22 cellular contexts compared by ENCODE assay signal in the genomic region with DNA sequence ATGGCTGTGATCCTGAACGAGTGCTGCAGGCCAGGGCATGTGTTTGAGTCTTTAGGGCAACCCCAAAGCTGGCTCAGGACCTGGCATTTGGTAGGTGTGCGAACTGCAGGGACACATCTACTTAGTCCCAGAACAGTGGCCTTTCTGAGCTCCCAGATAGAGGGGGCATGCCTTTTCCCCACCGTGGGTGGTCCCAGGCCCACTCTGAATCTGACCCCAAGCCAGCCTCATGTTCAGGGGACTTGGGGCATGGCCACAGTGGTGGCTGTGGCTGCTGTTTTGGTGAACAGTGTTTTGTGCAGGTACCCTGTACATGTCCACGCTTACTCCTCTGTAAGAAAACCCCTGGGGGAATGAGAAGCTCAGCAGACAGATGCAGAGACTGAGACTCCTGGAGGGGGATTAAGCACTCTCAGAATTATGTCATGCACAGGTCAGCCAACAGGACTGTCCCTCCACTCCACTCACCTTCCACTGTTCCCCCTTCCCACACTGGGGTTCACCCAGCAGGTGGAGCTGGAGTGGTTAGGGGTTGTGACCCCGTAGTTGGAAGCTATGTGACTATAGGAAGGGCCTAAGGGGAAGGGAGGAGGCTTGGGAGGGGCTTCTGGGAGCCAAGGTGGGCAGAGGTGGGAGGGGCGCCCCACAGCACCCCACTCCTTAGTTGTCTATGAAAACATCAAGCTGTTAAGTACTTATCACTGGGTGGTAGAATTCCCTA. TPM values are rescaled to one million over a fixed set of nuclear protein-coding genes. Genes with fewer than 3 reads are reported as not detected.
DNase-seq lines count a peak whose midpoint lies in the region; ATAC-seq, FAIRE-seq and TF ChIP-seq lines count a peak whose summit lies in the region.
"Had no signal": no experiment of that assay in that cellular context is flagged by ENCODE, and none has a peak within 500 bp of the region (broad histone marks: within the 10 kb centered on the region; RNA-seq: fewer than 3 reads in every experiment).

No MANE protein-coding gene starts in this region.

- in situ Hi-C loops in mammary epithelial cell (cut with MboI; ENCODE audit: low sequenced_read_pairs in 2 of 2), result no loop called here
- in situ Hi-C loops in HepG2 (cut with HindIII; ENCODE audit: extremely low pct_ligation_motif_present, low pct_unique_long_range_greater_than_20kb), result no loop called here

- H3K9ac ChIP-seq in mammary epithelial cell (ENCODE audit: insufficient read depth, low read length) (no peak overlapping the region), HepG2 (ENCODE audit: insufficient read depth, low read depth, low read length) (no peak overlapping the region)

- no peaks in the 10 kb centered on the region for H3K36me3 Mint-ChIP-seq in MCF 10A (ENCODE audit: insufficient read depth, unreplicated experiment)
- 0 out of 2 replicates have a peak, but pooled peaks cover 3% of the 10 kb centered on the region for H3K36me3 Mint-ChIP-seq in WTC11
- H3K36me3 Mint-ChIP-seq: CD4-positive, alpha-beta memory T cell had no signal

- no peak overlapping the region for H3K4me3 ChIP-seq in mammary epithelial cell (replicated peaks in 1 of 3; ENCODE audit: insufficient read depth in 1 of 3, low read depth in 2 of 3, low read length in 3 of 3)
- H3K4me3 ChIP-seq in HepG2 (replicated peaks in 1 of 3; ENCODE audit: insufficient read depth in 1 of 3, low read depth in 2 of 3, low read length in 3 of 3), result no peak overlapping the region
- no peak overlapping the region for H3K4me3 ChIP-seq in upper lobe of right lung

- DNase-seq in mammary epithelial cell, result no peak
- no peak for DNase-seq in MCF 10A (ENCODE audit: unreplicated experiment)
- no peak for DNase-seq in WTC11 (ENCODE audit: low spot score)
- no peak for DNase-seq in HepG2 (ENCODE audit: low spot score)
- peak; percentile 33 for DNase-seq in upper lobe of right lung
- DNase-seq in D341Med (ENCODE audit: low spot score), result no peak
- DNase-seq: BE2C; Calu3; CD4-positive, alpha-beta memory T cell; DMS79; Kasumi-1; MM.1S; NCI-H1092; NCI-H146; NCI-H2029 treated with DMSO at 0.1 percent for 48 hours; NCI-H2171; OCI-M1; Right ventricle myocardium superior had no signal

- dilution Hi-C loops in mammary epithelial cell (cut with HindIII; ENCODE audit: low sequenced_read_pairs), result no loop called here

- H3K27ac ChIP-seq in mammary epithelial cell (ENCODE audit: insufficient read depth, low read depth, low read length) (no peak overlapping the region), HepG2 (ENCODE audit: extremely low read length, insufficient read depth, low read length) (no peak overlapping the region), upper lobe of right lung (no peak overlapping the region)

- H3K27me3 Mint-ChIP-seq in MCF 10A (ENCODE audit: insufficient read depth, unreplicated experiment) (no peaks in the 10 kb centered on the region), WTC11 (ENCODE audit: low read depth) (no peaks in the 10 kb centered on the region)
- H3K27me3 Mint-ChIP-seq: CD4-positive, alpha-beta memory T cell had no signal

- TF ChIP-seq POLR2A in HepG2 (IDR thresholded peaks at IDR 0.05; ENCODE audit: insufficient read depth in 1 of 2, low read depth in 2 of 2, low read length in 2 of 2), result no peak

- TF ChIP-seq CTCF in mammary epithelial cell (conservative IDR thresholded peaks at IDR 0.05 in 1 of 2, IDR thresholded peaks at IDR 0.05 in 1 of 2; ENCODE audit: extremely low read depth in 1 of 2, insufficient read depth in 1 of 2, low read depth in 1 of 2, low read length in 2 of 2), result peak in 1 of 2 donors; percentile 10
- TF ChIP-seq CTCF in MCF 10A (IDR thresholded peaks at IDR 0.05; ENCODE audit: unreplicated experiment), result no peak
- TF ChIP-seq CTCF in WTC11 (IDR thresholded peaks at IDR 0.05), result no peak
- TF ChIP-seq CTCF in HepG2 (CRISPR knock-in tag; IDR thresholded peaks at IDR 0.05), result no peak
- TF ChIP-seq CTCF in upper lobe of right lung (IDR thresholded peaks at IDR 0.05), result no peak

- peaks cover 6% of the 10 kb centered on the region for H3K4me1 Mint-ChIP-seq in MCF 10A (ENCODE audit: insufficient read depth, unreplicated experiment)
- peaks cover 5% of the 10 kb centered on the region; the same call in 1 of the 2 replicates for H3K4me1 Mint-ChIP-seq in WTC11

- TF ChIP-seq EP300 in HepG2 (IDR thresholded peaks at IDR 0.05; ENCODE audit: low read depth in 2 of 2, low read length in 2 of 2) (no peak), HepG2 (CRISPR knock-in tag; IDR thresholded peaks at IDR 0.05; ENCODE audit: borderline replicate concordance) (no peak)

- intact Hi-C loops in mammary epithelial cell (cut with micrococcal nuclease), result no loop called here
- intact Hi-C loops in MCF 10A (cut with micrococcal nuclease), result no loop called here
- intact Hi-C loops in HepG2 (cut with micrococcal nuclease; ENCODE audit: unreplicated experiment), result no loop called here
- intact Hi-C loops in upper lobe of right lung (cut with DNase I), result no loop called here

- CTCF ChIA-PET in mammary epithelial cell (lab: Charles Lee; ENCODE audit: low non-redundant PET), result no interaction called here
- CTCF ChIA-PET in MCF 10A (lab: Yijun Ruan, JAX), result interaction anchor here (0.6 to 1.7 kb wide), 5 partner anchors 11 to 472 kb away, joined by 3 to 12 read pairs (median 5); no protein-coding TSS in a partner anchor
- CTCF ChIA-PET in WTC11 (lab: Charles Lee), result interaction anchor here (0.7 to 2.8 kb wide), 9 partner anchors 9 to 485 kb away, joined by 3 to 13 read pairs (median 5); no protein-coding TSS in a partner anchor
- CTCF ChIA-PET in HepG2 (lab: Yijun Ruan, JAX; ENCODE audit: low intra/inter-chr PET ratio, low total read pairs), result no interaction called here

- H3K9me3 Mint-ChIP-seq in MCF 10A (ENCODE audit: unreplicated experiment) (no peaks in the 10 kb centered on the region), WTC11 (no peaks in the 10 kb centered on the region)
- H3K9me3 Mint-ChIP-seq: CD4-positive, alpha-beta memory T cell had no signal

- TF ChIP-seq RAD21 in HepG2 (CRISPR knock-in tag; IDR thresholded peaks at IDR 0.05), result no peak

- 24% methylated on average over 6 of the region's 6 CpGs for WGBS in mammary epithelial cell (ENCODE audit: low coverage, missing lambda C conversion rate)
- 84% methylated on average over 5 of the region's 6 CpGs for WGBS in HepG2 (ENCODE audit: low lambda C conversion rate)

- peak overlapping the region; percentile 18 for H2AFZ ChIP-seq in mammary epithelial cell (ENCODE audit: low read depth, low read length)
- H2AFZ ChIP-seq in HepG2 (ENCODE audit: low read length), result no peak overlapping the region

- peak; percentile 47 for ATAC-seq in WTC11
- ATAC-seq in HepG2, result peak; percentile 52; the same call in 2 of the 3 replicates
- ATAC-seq in upper lobe of right lung, result no peak
- no peak for ATAC-seq in HG03520 (IDR thresholded peaks at IDR 0.05; ENCODE audit: unreplicated experiment)
- no peak for ATAC-seq in GM21528 (IDR thresholded peaks at IDR 0.05; ENCODE audit: low FRiP score, unreplicated experiment)

- no peaks in the 10 kb centered on the region for H3K79me2 ChIP-seq in mammary epithelial cell (ENCODE audit: insufficient read depth, low read length)
- H3K79me2 ChIP-seq in HepG2 (ENCODE audit: insufficient read depth, low read length), result no peaks in the 10 kb centered on the region

- H3K4me2 ChIP-seq in mammary epithelial cell (ENCODE audit: insufficient read depth, low read depth, low read length) (no peak overlapping the region), HepG2 (ENCODE audit: low read depth, low read length) (no peak overlapping the region)

- no peak overlapping the region for H3K4me3 Mint-ChIP-seq in MCF 10A (ENCODE audit: unreplicated experiment)
- H3K4me3 Mint-ChIP-seq in WTC11, result no peak overlapping the region
- H3K4me3 Mint-ChIP-seq: CD4-positive, alpha-beta memory T cell had no signal

- H3K4me1 ChIP-seq in mammary epithelial cell (ENCODE audit: insufficient read depth, low read length) (peaks cover 13% of the 10 kb centered on the region), HepG2 (ENCODE audit: insufficient read depth, low read length) (no peaks in the 10 kb centered on the region), upper lobe of right lung (no peaks in the 10 kb centered on the region)
- H3K4me1 ChIP-seq: BE2C had no signal

- H3K36me3 ChIP-seq in mammary epithelial cell (ENCODE audit: insufficient read depth, low read length), result no peaks in the 10 kb centered on the region
- no peaks in the 10 kb centered on the region; a peak in 3 of 5 replicates for H3K36me3 ChIP-seq in HepG2 (replicated peaks in 1 of 2; ENCODE audit: control insufficient read depth in 1 of 2, insufficient read depth in 2 of 2, low read length in 2 of 2)
- no peaks in the 10 kb centered on the region for H3K36me3 ChIP-seq in upper lobe of right lung
- H3K36me3 ChIP-seq: BE2C had no signal

- BruUV-seq in mammary epithelial cell (replicated peaks; lab: Mats Ljungman, UMichigan), result no TSS peak
- BruUV-seq in MCF 10A (replicated peaks; lab: Mats Ljungman, UMichigan), result no TSS peak
- no TSS peak for BruUV-seq in HepG2 (replicated peaks; lab: Mats Ljungman, UMichigan)

- POLR2A ChIA-PET in MCF 10A (lab: Yijun Ruan, JAX), result no interaction called here
- POLR2A ChIA-PET in WTC11 (lab: Charles Lee), result no interaction called here
- POLR2A ChIA-PET in HepG2 (lab: Yijun Ruan, JAX), result no interaction called here

- H4K20me1 ChIP-seq in mammary epithelial cell (ENCODE audit: insufficient read depth, low read length) (no peaks in the 10 kb centered on the region), HepG2 (ENCODE audit: insufficient read depth, low read length) (no peaks in the 10 kb centered on the region)

- FAIRE-seq in HepG2 (lab: Jason Lieb, UNC), result no peak
- FAIRE-seq: A204.1, HTR-8/SVneo had no signal

- H3K27me3 ChIP-seq in mammary epithelial cell (ENCODE audit: insufficient read depth, low read length) (no peaks in the 10 kb centered on the region), HepG2 (ENCODE audit: control insufficient read depth in 1 of 2, insufficient read depth in 2 of 2, low read length in 2 of 2) (no peaks in the 10 kb centered on the region), upper lobe of right lung (no peaks in the 10 kb centered on the region)
- H3K27me3 ChIP-seq: BE2C had no signal

- H3K9me3 ChIP-seq in mammary epithelial cell (replicated peaks; ENCODE audit: insufficient read depth, low read length) (no peaks in the 10 kb centered on the region), HepG2 (ENCODE audit: low read length) (no peaks in the 10 kb centered on the region), upper lobe of right lung (no peaks in the 10 kb centered on the region)
- H3K9me3 ChIP-seq: BE2C had no signal

- H3K27ac Mint-ChIP-seq in MCF 10A (ENCODE audit: low read depth, unreplicated experiment) (no peak overlapping the region), WTC11 (no peak overlapping the region)

RNA-seq across cellular contexts. Expression of gene ESYT3, which starts 16.4 kb away (rescaled TPM):
- total RNA-seq in mammary epithelial cell (1 to 10 TPM; 1.5 to 2.8 TPM), MCF 10A (2022) (0.44 and 1.0 TPM in 2 replicates), WTC11 (2021) (4.4 to 6.4 TPM (median 5.7 TPM) in 3 replicates), HepG2 (2016; rRNA removed; fragmentation: Illumina TruSeq; extraction: Trizol) (0.79 and 4.1 TPM in 2 replicates), upper lobe of right lung (66.4 TPM)
- polyA plus RNA-seq in mammary epithelial cell (0.41 TPM), HepG2 (2011; rRNA removed) (1.5 and 1.6 TPM in 2 replicates)
- not detected for polyA minus RNA-seq in mammary epithelial cell
- total RNA-seq in HepG2 (2016; cell fraction: cytosol; rRNA removed; fragmentation: Illumina TruSeq; extraction: Trizol; ENCODE audit: low read depth), result 0.88 and 0.91 TPM in 2 replicates
- total RNA-seq in HepG2 (2016; cell fraction: insoluble cytoplasmic fraction; rRNA removed; fragmentation: Illumina TruSeq; extraction: Trizol), result 0.65 and 3.4 TPM in 2 replicates
- total RNA-seq in HepG2 (2016; cell fraction: membrane; rRNA removed; fragmentation: Illumina TruSeq; extraction: Trizol), result 0.71 and 0.86 TPM in 2 replicates
- total RNA-seq in HepG2 (2016; cell fraction: nucleus; rRNA removed; fragmentation: Illumina TruSeq; extraction: Trizol), result 9.2 TPM in 2 replicates
- polyA plus RNA-seq in HepG2 (2011; cell fraction: cytosol; rRNA removed), result 0.51 and 0.70 TPM in 2 replicates
- 8.2 and 9.2 TPM in 2 replicates for polyA plus RNA-seq in HepG2 (2011; cell fraction: nucleus; rRNA removed)
- polyA plus RNA-seq in HepG2 (2012), result 0.83 and 1.4 TPM in 2 replicates
- polyA plus RNA-seq in HepG2 (2016; cell fraction: cytosol; fragmentation: Illumina TruSeq; extraction: Trizol; ENCODE audit: low read depth), result 0.17 and 0.22 TPM in 2 replicates
- polyA plus RNA-seq in HepG2 (2016; cell fraction: insoluble cytoplasmic fraction; fragmentation: Illumina TruSeq; extraction: Trizol; ENCODE audit: low read depth), result 0.66 and 1.0 TPM in 2 replicates
- 0.15 and 0.33 TPM in 2 replicates for polyA plus RNA-seq in HepG2 (2016; cell fraction: membrane; fragmentation: Illumina TruSeq; extraction: Trizol; ENCODE audit: low read depth)
- polyA plus RNA-seq in HepG2 (2016; cell fraction: nucleus; fragmentation: Illumina TruSeq; extraction: Trizol; ENCODE audit: insufficient read depth, low read depth), result 12.9 and 13.1 TPM in 2 replicates
- polyA minus RNA-seq in HepG2 (2011; rRNA and poly(A)+ RNA removed; ENCODE audit: low replicate concordance), result 2.1 TPM in 2 replicates
- 0.35 and 1.2 TPM in 2 replicates for polyA minus RNA-seq in HepG2 (2011; cell fraction: cytosol; rRNA and poly(A)+ RNA removed)
- polyA minus RNA-seq in HepG2 (2011; cell fraction: nucleus; rRNA and poly(A)+ RNA removed), result 9.0 and 11.3 TPM in 2 replicates
- polyA plus RNA-seq: CD4-positive, alpha-beta memory T cell had no signal

Comparison
In these comparisons a context has a peak if more than half of its experiments do, and no peak if none do; other contexts are left out.
1. CTCF ChIA-PET loops: an anchor here in MCF 10A (0.6 to 1.7 kb wide) and WTC11 (0.7 to 2.8 kb wide); none called in mammary epithelial cell and HepG2.
2. ATAC-seq: peak in WTC11 (single experiment) and HepG2 (single experiment); none in upper lobe of right lung (single experiment), HG03520 (single experiment) and GM21528 (single experiment).